Comparison of ENCODE assay signal across 1 cellular context in genomic region chr6:132651062-132651461, GRCh38.
TF ChIP-seq lines count a peak whose summit lies in the region.

No MANE protein-coding gene starts in this region.

TF ChIP-seq in WTC11, 78 proteins besides CTCF, POLR2A, EP300 and RAD21:
- TF ChIP-seq, protein P1, sequence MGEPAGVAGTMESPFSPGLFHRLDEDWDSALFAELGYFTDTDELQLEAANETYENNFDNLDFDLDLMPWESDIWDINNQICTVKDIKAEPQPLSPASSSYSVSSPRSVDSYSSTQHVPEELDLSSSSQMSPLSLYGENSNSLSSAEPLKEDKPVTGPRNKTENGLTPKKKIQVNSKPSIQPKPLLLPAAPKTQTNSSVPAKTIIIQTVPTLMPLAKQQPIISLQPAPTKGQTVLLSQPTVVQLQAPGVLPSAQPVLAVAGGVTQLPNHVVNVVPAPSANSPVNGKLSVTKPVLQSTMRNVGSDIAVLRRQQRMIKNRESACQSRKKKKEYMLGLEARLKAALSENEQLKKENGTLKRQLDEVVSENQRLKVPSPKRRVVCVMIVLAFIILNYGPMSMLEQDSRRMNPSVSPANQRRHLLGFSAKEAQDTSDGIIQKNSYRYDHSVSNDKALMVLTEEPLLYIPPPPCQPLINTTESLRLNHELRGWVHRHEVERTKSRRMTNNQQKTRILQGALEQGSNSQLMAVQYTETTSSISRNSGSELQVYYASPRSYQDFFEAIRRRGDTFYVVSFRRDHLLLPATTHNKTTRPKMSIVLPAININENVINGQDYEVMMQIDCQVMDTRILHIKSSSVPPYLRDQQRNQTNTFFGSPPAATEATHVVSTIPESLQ (CRISPR knock-in tag; IDR thresholded peaks at IDR 0.05): no peak
- TF ChIP-seq NR1H2 (CRISPR knock-in tag; IDR thresholded peaks at IDR 0.05) (no peak), NR3C1 (CRISPR knock-in tag; conservative IDR thresholded peaks at IDR 0.05; ENCODE audit: low read depth) (no peak), ZNF232 (CRISPR knock-in tag; IDR thresholded peaks at IDR 0.05) (no peak), PREB (CRISPR knock-in tag; IDR thresholded peaks at IDR 0.05; ENCODE audit: borderline replicate concordance) (no peak), ZNF671 (CRISPR knock-in tag; IDR thresholded peaks at IDR 0.05) (no peak), ESRRA (CRISPR knock-in tag; IDR thresholded peaks at IDR 0.05; ENCODE audit: borderline replicate concordance) (no peak), CREB1 (CRISPR knock-in tag; IDR thresholded peaks at IDR 0.05) (no peak), ZNF138 (CRISPR knock-in tag; conservative IDR thresholded peaks at IDR 0.05) (no peak), USF1 (CRISPR knock-in tag; IDR thresholded peaks at IDR 0.05) (no peak), E2F1 (CRISPR knock-in tag; IDR thresholded peaks at IDR 0.05) (no peak), HMGA2 (CRISPR knock-in tag; IDR thresholded peaks at IDR 0.05) (no peak), TEAD1 (CRISPR knock-in tag; IDR thresholded peaks at IDR 0.05) (no peak)
- TF ChIP-seq, protein P2, sequence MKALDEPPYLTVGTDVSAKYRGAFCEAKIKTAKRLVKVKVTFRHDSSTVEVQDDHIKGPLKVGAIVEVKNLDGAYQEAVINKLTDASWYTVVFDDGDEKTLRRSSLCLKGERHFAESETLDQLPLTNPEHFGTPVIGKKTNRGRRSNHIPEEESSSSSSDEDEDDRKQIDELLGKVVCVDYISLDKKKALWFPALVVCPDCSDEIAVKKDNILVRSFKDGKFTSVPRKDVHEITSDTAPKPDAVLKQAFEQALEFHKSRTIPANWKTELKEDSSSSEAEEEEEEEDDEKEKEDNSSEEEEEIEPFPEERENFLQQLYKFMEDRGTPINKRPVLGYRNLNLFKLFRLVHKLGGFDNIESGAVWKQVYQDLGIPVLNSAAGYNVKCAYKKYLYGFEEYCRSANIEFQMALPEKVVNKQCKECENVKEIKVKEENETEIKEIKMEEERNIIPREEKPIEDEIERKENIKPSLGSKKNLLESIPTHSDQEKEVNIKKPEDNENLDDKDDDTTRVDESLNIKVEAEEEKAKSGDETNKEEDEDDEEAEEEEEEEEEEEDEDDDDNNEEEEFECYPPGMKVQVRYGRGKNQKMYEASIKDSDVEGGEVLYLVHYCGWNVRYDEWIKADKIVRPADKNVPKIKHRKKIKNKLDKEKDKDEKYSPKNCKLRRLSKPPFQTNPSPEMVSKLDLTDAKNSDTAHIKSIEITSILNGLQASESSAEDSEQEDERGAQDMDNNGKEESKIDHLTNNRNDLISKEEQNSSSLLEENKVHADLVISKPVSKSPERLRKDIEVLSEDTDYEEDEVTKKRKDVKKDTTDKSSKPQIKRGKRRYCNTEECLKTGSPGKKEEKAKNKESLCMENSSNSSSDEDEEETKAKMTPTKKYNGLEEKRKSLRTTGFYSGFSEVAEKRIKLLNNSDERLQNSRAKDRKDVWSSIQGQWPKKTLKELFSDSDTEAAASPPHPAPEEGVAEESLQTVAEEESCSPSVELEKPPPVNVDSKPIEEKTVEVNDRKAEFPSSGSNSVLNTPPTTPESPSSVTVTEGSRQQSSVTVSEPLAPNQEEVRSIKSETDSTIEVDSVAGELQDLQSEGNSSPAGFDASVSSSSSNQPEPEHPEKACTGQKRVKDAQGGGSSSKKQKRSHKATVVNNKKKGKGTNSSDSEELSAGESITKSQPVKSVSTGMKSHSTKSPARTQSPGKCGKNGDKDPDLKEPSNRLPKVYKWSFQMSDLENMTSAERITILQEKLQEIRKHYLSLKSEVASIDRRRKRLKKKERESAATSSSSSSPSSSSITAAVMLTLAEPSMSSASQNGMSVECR (CRISPR knock-in tag; IDR thresholded peaks at IDR 0.05; ENCODE audit: borderline replicate concordance): no peak
- TF ChIP-seq, protein P3, sequence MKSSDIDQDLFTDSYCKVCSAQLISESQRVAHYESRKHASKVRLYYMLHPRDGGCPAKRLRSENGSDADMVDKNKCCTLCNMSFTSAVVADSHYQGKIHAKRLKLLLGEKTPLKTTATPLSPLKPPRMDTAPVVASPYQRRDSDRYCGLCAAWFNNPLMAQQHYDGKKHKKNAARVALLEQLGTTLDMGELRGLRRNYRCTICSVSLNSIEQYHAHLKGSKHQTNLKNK (CRISPR knock-in tag; IDR thresholded peaks at IDR 0.05): no peak
- TF ChIP-seq, protein P4, sequence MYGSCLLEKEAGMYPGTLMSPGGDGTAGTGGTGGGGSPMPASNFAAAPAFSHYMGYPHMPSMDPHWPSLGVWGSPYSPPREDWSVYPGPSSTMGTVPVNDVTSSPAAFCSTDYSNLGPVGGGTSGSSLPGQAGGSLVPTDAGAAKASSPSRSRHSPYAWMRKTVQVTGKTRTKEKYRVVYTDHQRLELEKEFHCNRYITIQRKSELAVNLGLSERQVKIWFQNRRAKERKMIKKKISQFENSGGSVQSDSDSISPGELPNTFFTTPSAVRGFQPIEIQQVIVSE (CRISPR knock-in tag; IDR thresholded peaks at IDR 0.05; ENCODE audit: borderline replicate concordance): no peak
- TF ChIP-seq, protein P5, sequence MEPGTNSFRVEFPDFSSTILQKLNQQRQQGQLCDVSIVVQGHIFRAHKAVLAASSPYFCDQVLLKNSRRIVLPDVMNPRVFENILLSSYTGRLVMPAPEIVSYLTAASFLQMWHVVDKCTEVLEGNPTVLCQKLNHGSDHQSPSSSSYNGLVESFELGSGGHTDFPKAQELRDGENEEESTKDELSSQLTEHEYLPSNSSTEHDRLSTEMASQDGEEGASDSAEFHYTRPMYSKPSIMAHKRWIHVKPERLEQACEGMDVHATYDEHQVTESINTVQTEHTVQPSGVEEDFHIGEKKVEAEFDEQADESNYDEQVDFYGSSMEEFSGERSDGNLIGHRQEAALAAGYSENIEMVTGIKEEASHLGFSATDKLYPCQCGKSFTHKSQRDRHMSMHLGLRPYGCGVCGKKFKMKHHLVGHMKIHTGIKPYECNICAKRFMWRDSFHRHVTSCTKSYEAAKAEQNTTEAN (CRISPR knock-in tag; IDR thresholded peaks at IDR 0.05): no peak
- TF ChIP-seq, protein P6, sequence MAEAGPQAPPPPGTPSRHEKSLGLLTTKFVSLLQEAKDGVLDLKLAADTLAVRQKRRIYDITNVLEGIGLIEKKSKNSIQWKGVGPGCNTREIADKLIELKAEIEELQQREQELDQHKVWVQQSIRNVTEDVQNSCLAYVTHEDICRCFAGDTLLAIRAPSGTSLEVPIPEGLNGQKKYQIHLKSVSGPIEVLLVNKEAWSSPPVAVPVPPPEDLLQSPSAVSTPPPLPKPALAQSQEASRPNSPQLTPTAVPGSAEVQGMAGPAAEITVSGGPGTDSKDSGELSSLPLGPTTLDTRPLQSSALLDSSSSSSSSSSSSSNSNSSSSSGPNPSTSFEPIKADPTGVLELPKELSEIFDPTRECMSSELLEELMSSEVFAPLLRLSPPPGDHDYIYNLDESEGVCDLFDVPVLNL (CRISPR knock-in tag; IDR thresholded peaks at IDR 0.05; ENCODE audit: borderline replicate concordance, low read depth): no peak
- TF ChIP-seq, protein P7, sequence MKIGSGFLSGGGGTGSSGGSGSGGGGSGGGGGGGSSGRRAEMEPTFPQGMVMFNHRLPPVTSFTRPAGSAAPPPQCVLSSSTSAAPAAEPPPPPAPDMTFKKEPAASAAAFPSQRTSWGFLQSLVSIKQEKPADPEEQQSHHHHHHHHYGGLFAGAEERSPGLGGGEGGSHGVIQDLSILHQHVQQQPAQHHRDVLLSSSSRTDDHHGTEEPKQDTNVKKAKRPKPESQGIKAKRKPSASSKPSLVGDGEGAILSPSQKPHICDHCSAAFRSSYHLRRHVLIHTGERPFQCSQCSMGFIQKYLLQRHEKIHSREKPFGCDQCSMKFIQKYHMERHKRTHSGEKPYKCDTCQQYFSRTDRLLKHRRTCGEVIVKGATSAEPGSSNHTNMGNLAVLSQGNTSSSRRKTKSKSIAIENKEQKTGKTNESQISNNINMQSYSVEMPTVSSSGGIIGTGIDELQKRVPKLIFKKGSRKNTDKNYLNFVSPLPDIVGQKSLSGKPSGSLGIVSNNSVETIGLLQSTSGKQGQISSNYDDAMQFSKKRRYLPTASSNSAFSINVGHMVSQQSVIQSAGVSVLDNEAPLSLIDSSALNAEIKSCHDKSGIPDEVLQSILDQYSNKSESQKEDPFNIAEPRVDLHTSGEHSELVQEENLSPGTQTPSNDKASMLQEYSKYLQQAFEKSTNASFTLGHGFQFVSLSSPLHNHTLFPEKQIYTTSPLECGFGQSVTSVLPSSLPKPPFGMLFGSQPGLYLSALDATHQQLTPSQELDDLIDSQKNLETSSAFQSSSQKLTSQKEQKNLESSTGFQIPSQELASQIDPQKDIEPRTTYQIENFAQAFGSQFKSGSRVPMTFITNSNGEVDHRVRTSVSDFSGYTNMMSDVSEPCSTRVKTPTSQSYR (CRISPR knock-in tag; IDR thresholded peaks at IDR 0.05): no peak
- TF ChIP-seq, protein P8, sequence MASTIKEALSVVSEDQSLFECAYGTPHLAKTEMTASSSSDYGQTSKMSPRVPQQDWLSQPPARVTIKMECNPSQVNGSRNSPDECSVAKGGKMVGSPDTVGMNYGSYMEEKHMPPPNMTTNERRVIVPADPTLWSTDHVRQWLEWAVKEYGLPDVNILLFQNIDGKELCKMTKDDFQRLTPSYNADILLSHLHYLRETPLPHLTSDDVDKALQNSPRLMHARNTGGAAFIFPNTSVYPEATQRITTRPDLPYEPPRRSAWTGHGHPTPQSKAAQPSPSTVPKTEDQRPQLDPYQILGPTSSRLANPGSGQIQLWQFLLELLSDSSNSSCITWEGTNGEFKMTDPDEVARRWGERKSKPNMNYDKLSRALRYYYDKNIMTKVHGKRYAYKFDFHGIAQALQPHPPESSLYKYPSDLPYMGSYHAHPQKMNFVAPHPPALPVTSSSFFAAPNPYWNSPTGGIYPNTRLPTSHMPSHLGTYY (CRISPR knock-in tag; IDR thresholded peaks at IDR 0.05): no peak
